26 cellular contexts compared by ENCODE assay signal in genomic region chr22:45340323-45340722, GRCh38. TPM values are rescaled to one million over a fixed set of nuclear protein-coding genes. Genes with fewer than 3 reads are reported as not detected.
DNase-seq lines count a peak whose midpoint lies in the region; ATAC-seq, FAIRE-seq and TF ChIP-seq lines count a peak whose summit lies in the region.
"Had no signal": no experiment of that assay in that cellular context is flagged by ENCODE, and none has a peak within 500 bp of the region (broad histone marks: within the 10 kb centered on the region; RNA-seq: fewer than 3 reads in every experiment).

No MANE protein-coding gene starts in this region.

- no peak overlapping the region for H3K23ac ChIP-seq in mesendoderm (ENCODE audit: low read length)

- no peak for ATAC-seq in HepG2
- ATAC-seq in right lobe of liver, result no peak
- ATAC-seq in activated naive CD8-positive, alpha-beta T cell treated with anti-CD3 and anti-CD28 coated beads, Interleukin-2, amount 10 ng/mL, durations not matched to agents 7 days and 5 days (ENCODE audit: low read depth), result no peak

- no peak for TF ChIP-seq EP300 in HepG2 (IDR thresholded peaks at IDR 0.05; ENCODE audit: low read depth in 2 of 2, low read length in 2 of 2)
- no peak for TF ChIP-seq EP300 in HepG2 (CRISPR knock-in tag; IDR thresholded peaks at IDR 0.05; ENCODE audit: borderline replicate concordance)

- no peak overlapping the region for H2BK15ac ChIP-seq in mesendoderm (replicated peaks; ENCODE audit: low read depth)

- H3K9ac ChIP-seq in HepG2 (ENCODE audit: insufficient read depth, low read depth, low read length), result no peak overlapping the region
- no peak overlapping the region for H3K9ac ChIP-seq in mesendoderm (ENCODE audit: low read length)
- H3K9ac ChIP-seq: BLaER1 had no signal

- H2BK120ac ChIP-seq in mesendoderm (ENCODE audit: low read depth, low read length), result no peak overlapping the region

- no peak overlapping the region for H2BK5ac ChIP-seq in mesendoderm (ENCODE audit: low read length)

- H3K9me3 ChIP-seq in HepG2 (ENCODE audit: low read length) (no peaks in the 10 kb centered on the region), right lobe of liver (no peaks in the 10 kb centered on the region)
- H3K9me3 ChIP-seq: BLaER1 had no signal

- H3K18ac ChIP-seq in mesendoderm (ENCODE audit: low read length), result no peak overlapping the region

- no peaks in the 10 kb centered on the region for H3K27me3 ChIP-seq in HepG2 (ENCODE audit: control insufficient read depth in 1 of 2, insufficient read depth in 2 of 2, low read length in 2 of 2)
- H3K27me3 ChIP-seq in right lobe of liver, result no peaks in the 10 kb centered on the region
- no peaks in the 10 kb centered on the region for H3K27me3 ChIP-seq in mesendoderm (ENCODE audit: insufficient read depth, low read length, poor library complexity)
- H3K27me3 ChIP-seq: BLaER1 had no signal

- H3K36me3 ChIP-seq in HepG2 (replicated peaks in 1 of 2; ENCODE audit: control insufficient read depth in 1 of 2, insufficient read depth in 2 of 2, low read length in 2 of 2) (peaks cover 7 to 56% of the 10 kb centered on the region in 2 experiments), right lobe of liver (peaks cover 0 to 19% (median 1%) of the 10 kb centered on the region in 4 donors), mesendoderm (ENCODE audit: control insufficient read depth, insufficient read depth, low read length) (no peaks in the 10 kb centered on the region)

- no peak overlapping the region for H2AFZ ChIP-seq in HepG2 (ENCODE audit: low read length)

- H3K4ac ChIP-seq in mesendoderm (ENCODE audit: low read depth, low read length), result no peak overlapping the region

- CTCF ChIA-PET in HepG2 (lab: Yijun Ruan, JAX; ENCODE audit: low intra/inter-chr PET ratio, low total read pairs), result no interaction called here

- H3K27ac ChIP-seq in HepG2 (ENCODE audit: extremely low read length, insufficient read depth, low read length), result no peak overlapping the region
- H3K27ac ChIP-seq in right lobe of liver, result no peak overlapping the region
- H3K27ac ChIP-seq in mesendoderm (ENCODE audit: low read depth, low read length), result no peak overlapping the region
- H3K27ac ChIP-seq: 22Rv1, BLaER1, RWPE1 had no signal

- intact Hi-C loops in HepG2 (cut with micrococcal nuclease; ENCODE audit: unreplicated experiment), result no loop called here
- intact Hi-C loops in right lobe of liver (cut with DNase I), result no loop called here

- H3K36me3 Mint-ChIP-seq in T-helper 1 cell treated with Interleukin-12 subunit alpha and Interleukin-12 subunit beta and Interleukin-4 antibody, amounts not matched to agents 30 μg/mL and 1 μg/mL, for 36 hours (ENCODE audit: low read depth), result peaks cover 44% of the 10 kb centered on the region
- H3K36me3 Mint-ChIP-seq in activated naive CD8-positive, alpha-beta T cell treated with anti-CD3 and anti-CD28 coated beads, Interleukin-2, amount 10 ng/mL, durations not matched to agents 7 days and 5 days, result peaks cover 37% of the 10 kb centered on the region

- no peaks in the 10 kb centered on the region for H3K79me1 ChIP-seq in mesendoderm (ENCODE audit: low read length)

- WGBS in HepG2 (ENCODE audit: low lambda C conversion rate), result 74% methylated on average over 8 of the region's 8 CpGs
- WGBS in right lobe of liver (ENCODE audit: insufficient coverage, low coverage, low lambda C conversion rate, missing lambda C conversion rate), result 76% methylated on average over 8 of the region's 8 CpGs
- WGBS in mesendoderm (ENCODE audit: extremely low coverage, insufficient coverage, low lambda C conversion rate), result no CpG with 5 or more reads among the region's 8 CpGs

- peak overlapping the region; percentile 52 for H3K27ac Mint-ChIP-seq in T-helper 1 cell treated with Interleukin-12 subunit alpha and Interleukin-12 subunit beta and Interleukin-4 antibody, amounts not matched to agents 30 μg/mL and 1 μg/mL, for 36 hours
- H3K27ac Mint-ChIP-seq in activated naive CD8-positive, alpha-beta T cell treated with anti-CD3 and anti-CD28 coated beads, Interleukin-2, amount 10 ng/mL, durations not matched to agents 7 days and 5 days, result peak overlapping the region; percentile 13

- no peak for FAIRE-seq in HepG2 (lab: Jason Lieb, UNC)
- FAIRE-seq: G401.6, GM18507, GM19239, HTR-8/SVneo had no signal

- no peak overlapping the region for H3K4me3 Mint-ChIP-seq in T-helper 1 cell treated with Interleukin-12 subunit alpha and Interleukin-12 subunit beta and Interleukin-4 antibody, amounts not matched to agents 30 μg/mL and 1 μg/mL, for 36 hours
- H3K4me3 Mint-ChIP-seq in activated naive CD8-positive, alpha-beta T cell treated with anti-CD3 and anti-CD28 coated beads, Interleukin-2, amount 10 ng/mL, durations not matched to agents 7 days and 5 days, result no peak overlapping the region
- H3K4me3 Mint-ChIP-seq: IgD-negative memory B cell had no signal

- in situ Hi-C loops in HepG2 (cut with HindIII; ENCODE audit: extremely low pct_ligation_motif_present, low pct_unique_long_range_greater_than_20kb), result no loop called here

- no peak overlapping the region for H3K56ac ChIP-seq in mesendoderm (ENCODE audit: low read length)

- no peak for TF ChIP-seq RAD21 in HepG2 (CRISPR knock-in tag; IDR thresholded peaks at IDR 0.05)

- H3K79me2 ChIP-seq in HepG2 (ENCODE audit: insufficient read depth, low read length) (no peaks in the 10 kb centered on the region), mesendoderm (ENCODE audit: control insufficient read depth, insufficient read depth, low read length) (no peaks in the 10 kb centered on the region)

- TF ChIP-seq CTCF in HepG2 (CRISPR knock-in tag; IDR thresholded peaks at IDR 0.05), result no peak
- TF ChIP-seq CTCF in right lobe of liver (IDR thresholded peaks at IDR 0.05), result no peak

- no peaks in the 10 kb centered on the region for H4K20me1 ChIP-seq in HepG2 (ENCODE audit: insufficient read depth, low read length)
- H4K20me1 ChIP-seq: BLaER1 had no signal

- H3K4me1 ChIP-seq in HepG2 (ENCODE audit: insufficient read depth, low read length) (0 out of 2 replicates have a peak, but pooled peaks cover 6% of the 10 kb centered on the region), right lobe of liver (peaks cover 0 to 24% (median 10%) of the 10 kb centered on the region in 4 donors), mesendoderm (ENCODE audit: control insufficient read depth, low read depth, low read length) (no peaks in the 10 kb centered on the region)

- no peak for DNase-seq in T-helper 1 cell
- DNase-seq in HepG2 (ENCODE audit: low spot score), result no peak
- DNase-seq in right lobe of liver, result no peak
- no peak for DNase-seq in activated naive CD8-positive, alpha-beta T cell treated with anti-CD3 and anti-CD28 coated beads, Interleukin-2, amount 10 ng/mL, durations not matched to agents 7 days and 5 days
- no peak for DNase-seq in NCI-H526 treated with DMSO at 0.1 percent for 48 hours (lab: John Stamatoyannopoulos, UW)
- DNase-seq in anterior cingulate cortex (lab: John Stamatoyannopoulos, UW), result no peak
- DNase-seq in mesendoderm, result no peak
- DNase-seq: ACHN; NCI-H1105 treated with DMSO at 0.1 percent for 48 hours; NCI-H2029 treated with DMSO at 0.1 percent for 48 hours; NCI-H226; NCI-H510A treated with DMSO at 0.1 percent for 48 hours; NCI-H774; NK-92 treated with Interleukin-12 subunit alpha and Interleukin-12 subunit beta, amount 100 ng/mL, for 24 hours; SHP77 treated with DMSO at 0.1 percent for 48 hours had no signal

- H3K27me3 Mint-ChIP-seq in T-helper 1 cell treated with Interleukin-12 subunit alpha and Interleukin-12 subunit beta and Interleukin-4 antibody, amounts not matched to agents 30 μg/mL and 1 μg/mL, for 36 hours (ENCODE audit: low read depth), result no peaks in the 10 kb centered on the region
- no peaks in the 10 kb centered on the region for H3K27me3 Mint-ChIP-seq in activated naive CD8-positive, alpha-beta T cell treated with anti-CD3 and anti-CD28 coated beads, Interleukin-2, amount 10 ng/mL, durations not matched to agents 7 days and 5 days
- H3K27me3 Mint-ChIP-seq: IgD-negative memory B cell had no signal

- H3K4me3 ChIP-seq in HepG2 (replicated peaks in 1 of 3; ENCODE audit: insufficient read depth in 1 of 3, low read depth in 2 of 3, low read length in 3 of 3), result no peak overlapping the region
- H3K4me3 ChIP-seq in right lobe of liver, result no peak overlapping the region
- no peak overlapping the region for H3K4me3 ChIP-seq in mesendoderm (ENCODE audit: low read length)
- H3K4me3 ChIP-seq: BLaER1 had no signal

- no peak overlapping the region for H3K4me2 ChIP-seq in HepG2 (ENCODE audit: low read depth, low read length)
- no peak overlapping the region for H3K4me2 ChIP-seq in mesendoderm (ENCODE audit: low read length)
- H3K4me2 ChIP-seq: BLaER1 had no signal

- POLR2A ChIA-PET in HepG2 (lab: Yijun Ruan, JAX), result no interaction called here
- POLR2A ChIA-PET in activated naive CD8-positive, alpha-beta T cell treated with anti-CD3 and anti-CD28 coated beads, Interleukin-2, amount 10 ng/mL, durations not matched to agents 7 days and 5 days (lab: Charles Lee), result interaction anchor here (1.8 kb wide), 1 partner anchor 74 kb away, joined by 9 read pairs; the partner anchor contains the start of genes RIBC2 and SMC1B

- H4K8ac ChIP-seq in mesendoderm (ENCODE audit: low read depth, low read length), result no peak overlapping the region

- no peaks in the 10 kb centered on the region for H3K9me3 Mint-ChIP-seq in T-helper 1 cell treated with Interleukin-12 subunit alpha and Interleukin-12 subunit beta and Interleukin-4 antibody, amounts not matched to agents 30 μg/mL and 1 μg/mL, for 36 hours
- H3K9me3 Mint-ChIP-seq in activated naive CD8-positive, alpha-beta T cell treated with anti-CD3 and anti-CD28 coated beads, Interleukin-2, amount 10 ng/mL, durations not matched to agents 7 days and 5 days, result no peaks in the 10 kb centered on the region
- H3K9me3 Mint-ChIP-seq: IgD-negative memory B cell had no signal

- no peak overlapping the region for H2AK5ac ChIP-seq in mesendoderm (ENCODE audit: low read length)

- BruUV-seq in HepG2 (replicated peaks; lab: Mats Ljungman, UMichigan), result no TSS peak

- no peak for TF ChIP-seq POLR2A in HepG2 (IDR thresholded peaks at IDR 0.05; ENCODE audit: insufficient read depth in 1 of 2, low read depth in 2 of 2, low read length in 2 of 2)
- TF ChIP-seq POLR2A in right lobe of liver (IDR thresholded peaks at IDR 0.05), result no peak

- H4K5ac ChIP-seq in mesendoderm (ENCODE audit: low read length), result no peak overlapping the region

- H3K4me1 Mint-ChIP-seq in T-helper 1 cell treated with Interleukin-12 subunit alpha and Interleukin-12 subunit beta and Interleukin-4 antibody, amounts not matched to agents 30 μg/mL and 1 μg/mL, for 36 hours (ENCODE audit: low read depth), result peaks cover 9% of the 10 kb centered on the region
- H3K4me1 Mint-ChIP-seq in activated naive CD8-positive, alpha-beta T cell treated with anti-CD3 and anti-CD28 coated beads, Interleukin-2, amount 10 ng/mL, durations not matched to agents 7 days and 5 days, result peaks cover 14% of the 10 kb centered on the region
- H3K4me1 Mint-ChIP-seq: IgD-negative memory B cell had no signal

RNA-seq across cellular contexts. Expression of gene FAM118A, which starts 30.6 kb away (rescaled TPM):
- total RNA-seq in HepG2 (2016; rRNA removed; fragmentation: Illumina TruSeq; extraction: Trizol), result 26.4 and 36.7 TPM in 2 replicates
- 28.0 and 29.8 TPM in 2 replicates for total RNA-seq in HepG2 (2016; cell fraction: cytosol; rRNA removed; fragmentation: Illumina TruSeq; extraction: Trizol; ENCODE audit: low read depth)
- 25.8 and 32.7 TPM in 2 replicates for total RNA-seq in HepG2 (2016; cell fraction: insoluble cytoplasmic fraction; rRNA removed; fragmentation: Illumina TruSeq; extraction: Trizol)
- 21.5 TPM in 2 replicates for total RNA-seq in HepG2 (2016; cell fraction: membrane; rRNA removed; fragmentation: Illumina TruSeq; extraction: Trizol)
- total RNA-seq in HepG2 (2016; cell fraction: nucleus; rRNA removed; fragmentation: Illumina TruSeq; extraction: Trizol), result 34.3 and 41.9 TPM in 2 replicates
- 48.2 TPM in 2 replicates for polyA plus RNA-seq in HepG2 (2011; rRNA removed)
- 24.5 and 25.4 TPM in 2 replicates for polyA plus RNA-seq in HepG2 (2011; cell fraction: cytosol; rRNA removed)
- 91.1 and 92.6 TPM in 2 replicates for polyA plus RNA-seq in HepG2 (2011; cell fraction: nucleus; rRNA removed)
- polyA plus RNA-seq in HepG2 (2012), result 34.1 and 39.4 TPM in 2 replicates
- 8.3 and 8.5 TPM in 2 replicates for polyA plus RNA-seq in HepG2 (2016; cell fraction: cytosol; fragmentation: Illumina TruSeq; extraction: Trizol; ENCODE audit: low read depth)
- 26.6 and 30.9 TPM in 2 replicates for polyA plus RNA-seq in HepG2 (2016; cell fraction: insoluble cytoplasmic fraction; fragmentation: Illumina TruSeq; extraction: Trizol; ENCODE audit: low read depth)
- 15.4 and 16.9 TPM in 2 replicates for polyA plus RNA-seq in HepG2 (2016; cell fraction: membrane; fragmentation: Illumina TruSeq; extraction: Trizol; ENCODE audit: low read depth)
- polyA plus RNA-seq in HepG2 (2016; cell fraction: nucleus; fragmentation: Illumina TruSeq; extraction: Trizol; ENCODE audit: insufficient read depth, low read depth), result 87.6 and 89.2 TPM in 2 replicates
- polyA minus RNA-seq in HepG2 (2011; rRNA and poly(A)+ RNA removed; ENCODE audit: low replicate concordance), result 15.6 and 49.1 TPM in 2 replicates
- polyA minus RNA-seq in HepG2 (2011; cell fraction: cytosol; rRNA and poly(A)+ RNA removed), result 12.3 and 12.7 TPM in 2 replicates
- polyA minus RNA-seq in HepG2 (2011; cell fraction: nucleus; rRNA and poly(A)+ RNA removed), result 57.0 and 67.1 TPM in 2 replicates
- 10 to 100 TPM in 4 of 6 experiments, 1 to 10 TPM in 2; 5.6 to 43.0 (median 17.3) TPM for total RNA-seq in right lobe of liver
- 10 to 100 TPM; 71.9 to 77.0 TPM for total RNA-seq in activated naive CD8-positive, alpha-beta T cell treated with anti-CD3 and anti-CD28 coated beads, Interleukin-2, amount 10 ng/mL, durations not matched to agents 7 days and 5 days
- polyA plus RNA-seq in mesendoderm (2013, experiment 1 of 2), result 12.1 TPM
- 11.1 TPM for polyA plus RNA-seq in mesendoderm (2013, experiment 2 of 2)

RNA-seq across cellular contexts. Expression of gene UPK3A, which starts 55.6 kb away (rescaled TPM):
- total RNA-seq in HepG2 (2016; rRNA removed; fragmentation: Illumina TruSeq; extraction: Trizol), result 10.0 and 10.5 TPM in 2 replicates
- total RNA-seq in HepG2 (2016; cell fraction: cytosol; rRNA removed; fragmentation: Illumina TruSeq; extraction: Trizol; ENCODE audit: low read depth), result 9.4 and 11.8 TPM in 2 replicates
- 9.5 and 11.5 TPM in 2 replicates for total RNA-seq in HepG2 (2016; cell fraction: insoluble cytoplasmic fraction; rRNA removed; fragmentation: Illumina TruSeq; extraction: Trizol)
- total RNA-seq in HepG2 (2016; cell fraction: membrane; rRNA removed; fragmentation: Illumina TruSeq; extraction: Trizol), result 10.2 and 12.3 TPM in 2 replicates
- total RNA-seq in HepG2 (2016; cell fraction: nucleus; rRNA removed; fragmentation: Illumina TruSeq; extraction: Trizol), result 3.3 and 4.2 TPM in 2 replicates
- polyA plus RNA-seq in HepG2 (2011; rRNA removed), result 12.2 and 13.8 TPM in 2 replicates
- polyA plus RNA-seq in HepG2 (2011; cell fraction: cytosol; rRNA removed), result 10.6 and 20.2 TPM in 2 replicates
- 5.9 and 7.2 TPM in 2 replicates for polyA plus RNA-seq in HepG2 (2011; cell fraction: nucleus; rRNA removed)
- polyA plus RNA-seq in HepG2 (2012), result 4.3 and 11.1 TPM in 2 replicates
- polyA plus RNA-seq in HepG2 (2016; cell fraction: cytosol; fragmentation: Illumina TruSeq; extraction: Trizol; ENCODE audit: low read depth), result 14.1 and 18.5 TPM in 2 replicates
- polyA plus RNA-seq in HepG2 (2016; cell fraction: insoluble cytoplasmic fraction; fragmentation: Illumina TruSeq; extraction: Trizol; ENCODE audit: low read depth), result 14.2 and 18.6 TPM in 2 replicates
- polyA plus RNA-seq in HepG2 (2016; cell fraction: membrane; fragmentation: Illumina TruSeq; extraction: Trizol; ENCODE audit: low read depth), result 13.4 and 14.9 TPM in 2 replicates
- polyA plus RNA-seq in HepG2 (2016; cell fraction: nucleus; fragmentation: Illumina TruSeq; extraction: Trizol; ENCODE audit: insufficient read depth, low read depth), result 12.3 and 12.7 TPM in 2 replicates
- 30.1 TPM in 1 of 2 replicates, not detected in the other for polyA minus RNA-seq in HepG2 (2011; rRNA and poly(A)+ RNA removed; ENCODE audit: low replicate concordance)
- 3.4 and 3.6 TPM in 2 replicates for polyA minus RNA-seq in HepG2 (2011; cell fraction: cytosol; rRNA and poly(A)+ RNA removed)
- polyA minus RNA-seq in HepG2 (2011; cell fraction: nucleus; rRNA and poly(A)+ RNA removed), result 2.2 and 3.2 TPM in 2 replicates
- not detected for total RNA-seq in right lobe of liver
- total RNA-seq in activated naive CD8-positive, alpha-beta T cell treated with anti-CD3 and anti-CD28 coated beads, Interleukin-2, amount 10 ng/mL, durations not matched to agents 7 days and 5 days, result not detected
- polyA plus RNA-seq in mesendoderm (2013, experiment 1 of 2), result 0.08 TPM
- 0.04 TPM for polyA plus RNA-seq in mesendoderm (2013, experiment 2 of 2)
- total RNA-seq: Daoy, H4 had no signal
